14 cellular contexts compared by ENCODE assay signal in the genomic region with DNA sequence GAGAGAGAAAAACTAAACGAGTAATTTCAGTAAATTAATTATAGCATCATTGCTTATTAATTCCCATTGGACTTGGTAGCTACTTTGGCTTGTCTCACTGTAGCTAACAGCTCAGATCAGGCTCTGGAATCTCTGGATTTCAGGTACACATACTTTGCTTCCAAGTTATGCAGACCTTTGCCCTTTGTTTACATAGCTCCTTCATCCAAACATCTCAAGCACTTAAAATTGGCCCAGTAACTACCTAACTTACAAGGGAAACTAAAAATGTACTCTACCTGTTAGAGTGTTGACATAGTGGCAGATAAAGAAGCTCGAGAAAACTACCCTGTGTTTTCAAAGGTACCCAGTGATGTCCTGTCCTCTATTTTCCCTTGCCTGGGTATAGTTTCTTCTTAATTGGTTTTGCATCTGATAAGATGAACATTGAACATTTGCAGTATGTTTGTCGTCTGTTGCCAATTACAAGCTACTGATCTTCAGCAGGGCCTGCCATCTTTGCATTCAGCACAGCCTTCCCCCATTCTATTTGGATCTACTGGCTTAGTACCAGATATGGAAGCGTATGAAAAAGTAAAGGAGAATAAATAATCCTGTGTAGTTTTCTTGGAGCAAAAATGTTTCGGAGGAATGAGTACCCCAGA.
DNase-seq lines count a peak whose midpoint lies in the region; ATAC-seq, FAIRE-seq and TF ChIP-seq lines count a peak whose summit lies in the region.
"Had no signal": no experiment of that assay in that cellular context is flagged by ENCODE, and none has a peak within 500 bp of the region (broad histone marks: within the 10 kb centered on the region; RNA-seq: fewer than 3 reads in every experiment).

No MANE protein-coding gene starts in this region.

- H3K27ac ChIP-seq in SK-N-SH (ENCODE audit: low read depth in 2 of 2, low read length in 1 of 2), result peak overlapping the region in 1 of 2 experiments; percentile 74; a peak in 2 of 4 replicates
- no peak overlapping the region for H3K27ac ChIP-seq in left lung
- no peak overlapping the region for H3K27ac ChIP-seq in upper lobe of right lung
- H3K27ac ChIP-seq: A549 had no signal

- peak in 1 of 2 experiments; percentile 90; a peak in 2 of 4 replicates for TF ChIP-seq EP300 in SK-N-SH (IDR thresholded peaks at IDR 0.05; ENCODE audit: borderline replicate concordance in 1 of 2, low read depth in 1 of 2, low read length in 1 of 2)

- no peaks in the 10 kb centered on the region for H3K9me2 ChIP-seq in SK-N-SH

- H3K4me1 ChIP-seq in SK-N-SH (ENCODE audit: control insufficient read depth in 1 of 2, insufficient read depth in 2 of 2, low read depth in 1 of 2, low read length in 1 of 2) (peaks cover 0 to 7% of the 10 kb centered on the region in 2 experiments; a peak in 3 of 4 replicates), left lung (no peaks in the 10 kb centered on the region), upper lobe of right lung (no peaks in the 10 kb centered on the region)
- H3K4me1 ChIP-seq: A549 had no signal

- FAIRE-seq in G401.6 (lab: Jason Lieb, UNC), result peak; percentile 77
- FAIRE-seq: A549, GM12891 had no signal

- H3K36me3 ChIP-seq in SK-N-SH (replicated peaks in 1 of 2; ENCODE audit: control insufficient read depth in 1 of 2, insufficient read depth in 2 of 2, low read length in 1 of 2) (no peaks in the 10 kb centered on the region), left lung (no peaks in the 10 kb centered on the region), upper lobe of right lung (no peaks in the 10 kb centered on the region)

- H3K4me2 ChIP-seq in SK-N-SH, result no peak overlapping the region
- H3K4me2 ChIP-seq: A549, GM23338 had no signal

- WGBS in SK-N-SH (ENCODE audit: low lambda C conversion rate), result 2% methylated on average over 5 of the region's 5 CpGs

- DNase-seq in SK-N-SH (peak; percentile 36), left lung (no peak), upper lobe of right lung (no peak), amygdala (lab: John Stamatoyannopoulos, UW) (no peak)
- DNase-seq in stimulated activated naive CD4-positive, alpha-beta T cell treated with Interleukin-2 at 50 U/mL for 16 hours (lab: John Stamatoyannopoulos, UW), result no peak
- DNase-seq: CD8-positive, alpha-beta T cell; COR-L47; DMS 273 treated with DMSO at 0.1 percent for 48 hours; H7 had no signal

- no peaks in the 10 kb centered on the region for H3K9me3 ChIP-seq in SK-N-SH
- H3K9me3 ChIP-seq in left lung, result no peaks in the 10 kb centered on the region
- H3K9me3 ChIP-seq in upper lobe of right lung, result no peaks in the 10 kb centered on the region
- H3K9me3 ChIP-seq: A549 had no signal

- intact Hi-C loops in left lung (cut with DNase I) (no loop called here), upper lobe of right lung (cut with DNase I) (no loop called here)

- no peak overlapping the region for H2AFZ ChIP-seq in SK-N-SH (ENCODE audit: low read depth)
- H2AFZ ChIP-seq: GM23338 had no signal

- peak; percentile 93 for ATAC-seq in left lung
- ATAC-seq in upper lobe of right lung, result peak; percentile 90
- no peak for ATAC-seq in HG03025 (IDR thresholded peaks at IDR 0.05; ENCODE audit: low FRiP score, unreplicated experiment)
- ATAC-seq: A549; CD8-positive, alpha-beta T cell; GM23338 had no signal

- POLR2A ChIA-PET in SK-N-SH (lab: Yijun Ruan, JAX), result no interaction called here

- no peak overlapping the region for H3K9ac ChIP-seq in SK-N-SH

- no peaks in the 10 kb centered on the region for H3K27me3 ChIP-seq in SK-N-SH (ENCODE audit: insufficient read depth)
- H3K27me3 ChIP-seq in left lung, result no peaks in the 10 kb centered on the region
- no peaks in the 10 kb centered on the region for H3K27me3 ChIP-seq in upper lobe of right lung

- TF ChIP-seq RAD21 in SK-N-SH (IDR thresholded peaks at IDR 0.05; ENCODE audit: low read length), result no peak; the same call in 1 of the 2 replicates

- H4K20me1 ChIP-seq in SK-N-SH (ENCODE audit: insufficient read depth), result no peaks in the 10 kb centered on the region

- no peaks in the 10 kb centered on the region for H3K79me2 ChIP-seq in SK-N-SH (ENCODE audit: insufficient read depth)

- H3F3A ChIP-seq in SK-N-SH (replicated peaks; ENCODE audit: insufficient read depth), result no peaks in the 10 kb centered on the region

- CTCF ChIA-PET in SK-N-SH (lab: Yijun Ruan, JAX), result interaction anchor here (0.7 to 1.3 kb wide), 4 partner anchors 9 to 1718 kb away, joined by 3 to 4 read pairs (median 4); no protein-coding TSS in a partner anchor

- no peak for TF ChIP-seq CTCF in SK-N-SH (IDR thresholded peaks at IDR 0.05)
- no peak for TF ChIP-seq CTCF in left lung (IDR thresholded peaks at IDR 0.05)
- TF ChIP-seq CTCF in upper lobe of right lung (IDR thresholded peaks at IDR 0.05), result no peak

- H3K4me3 ChIP-seq in SK-N-SH (ENCODE audit: low read depth in 2 of 2, low read length in 1 of 2), result no peak overlapping the region
- H3K4me3 ChIP-seq in left lung, result no peak overlapping the region
- H3K4me3 ChIP-seq in upper lobe of right lung, result no peak overlapping the region
- H3K4me3 ChIP-seq: A549, GM23338 had no signal

TF ChIP-seq in SK-N-SH, 30 proteins besides CTCF, POLR2A, EP300 and RAD21:
- TF ChIP-seq RXRA (IDR thresholded peaks at IDR 0.05; ENCODE audit: borderline replicate concordance, low read depth) (no peak), SMC3 (IDR thresholded peaks at IDR 0.05; ENCODE audit: low read depth, low read length) (no peak), CHD2 (IDR thresholded peaks at IDR 0.05; ENCODE audit: low read length, partially characterized antibody) (peak; percentile 79), RCOR1 (IDR thresholded peaks at IDR 0.05; ENCODE audit: low read length) (peak; percentile 88), GATA2 (CRISPR knock-in tag; IDR thresholded peaks at IDR 0.05) (peak; percentile 90), TCF12 (IDR thresholded peaks at IDR 0.05) (peak; percentile 20; the same call in 1 of the 2 replicates), JUND (IDR thresholded peaks at IDR 0.05) (no peak)
